Comparison of ENCODE assay signal across 20 cellular contexts in genomic region chr4:125891597-125892258, GRCh38.
DNase-seq lines count a peak whose midpoint lies in the region; ATAC-seq, FAIRE-seq and TF ChIP-seq lines count a peak whose summit lies in the region.
"Had no signal": no experiment of that assay in that cellular context is flagged by ENCODE, and none has a peak within 500 bp of the region (broad histone marks: within the 10 kb centered on the region; RNA-seq: fewer than 3 reads in every experiment).

No MANE protein-coding gene starts in this region.

- H3K9ac ChIP-seq in SK-N-SH, result no peak overlapping the region

- DNase-seq in GM03348 (ENCODE audit: low spot score) (peak; percentile 76), SK-N-SH (no peak), fibroblast of pulmonary artery (ENCODE audit: low read depth) (peak; percentile 51), small intestine (peak; percentile 0), stomach (no peak), NK-92 (lab: John Stamatoyannopoulos, UW; ENCODE audit: unreplicated experiment) (no peak), glutamatergic neuron (no peak)
- DNase-seq: activated gamma-delta T cell; caudate nucleus; CD4-positive, alpha-beta T cell; DND-41; effector memory CD4-positive, alpha-beta T cell; Kasumi-1; NCI-H1436 treated with DMSO at 0.1 percent for 48 hours; NCI-H446 treated with DMSO at 0.1 percent for 48 hours; PC-9; stimulated activated naive CD8-positive, alpha-beta T cell treated with anti-CD3 and anti-CD28 coated beads, Interleukin-15, Interleukin-2, amounts not matched to agents 100 U/mL and 50 U/mL, for 24 hours; uterus had no signal

- no peaks in the 10 kb centered on the region for H3F3A ChIP-seq in SK-N-SH (replicated peaks; ENCODE audit: insufficient read depth)

- peak; percentile 14 to 86; a peak in 3 of 4 replicates for TF ChIP-seq EP300 in SK-N-SH (IDR thresholded peaks at IDR 0.05; ENCODE audit: borderline replicate concordance in 1 of 2, low read depth in 1 of 2, low read length in 1 of 2)
- TF ChIP-seq EP300 in stomach (IDR thresholded peaks at IDR 0.05), result no peak

- WGBS in SK-N-SH (ENCODE audit: low lambda C conversion rate), result 30% methylated on average over 4 of the region's 4 CpGs
- WGBS in small intestine, 3 donors, result 46 to 51% (median 50%) methylated on average over 4 of the region's 4 CpGs
- 39 to 54% (median 49%) methylated on average over 4 of the region's 4 CpGs for WGBS in stomach, 5 donors

- H4K20me1 ChIP-seq in SK-N-SH (ENCODE audit: insufficient read depth), result no peaks in the 10 kb centered on the region

- no peaks in the 10 kb centered on the region for H3K27me3 Mint-ChIP-seq in glutamatergic neuron (ENCODE audit: unreplicated experiment)
- H3K27me3 Mint-ChIP-seq: CD4-positive, alpha-beta T cell had no signal

- H3K4me3 ChIP-seq in SK-N-SH (ENCODE audit: low read depth in 2 of 2, low read length in 1 of 2) (no peak overlapping the region), fibroblast of pulmonary artery (replicated peaks; ENCODE audit: low read depth, low read length) (no peak overlapping the region), small intestine (ENCODE audit: low read depth in 1 of 2, low read length in 2 of 2) (no peak overlapping the region), stomach (no peak overlapping the region)
- H3K4me3 ChIP-seq: PC-9, uterus had no signal

- intact Hi-C loops in stomach (cut with DNase I; ENCODE audit: low total_unique reads), result no loop called here

- no peak for TF ChIP-seq RAD21 in SK-N-SH (IDR thresholded peaks at IDR 0.05; ENCODE audit: low read length)

- H3K36me3 Mint-ChIP-seq in glutamatergic neuron (ENCODE audit: unreplicated experiment), result peaks cover 7% of the 10 kb centered on the region

- no peaks in the 10 kb centered on the region for H3K4me1 Mint-ChIP-seq in glutamatergic neuron (ENCODE audit: low read depth, unreplicated experiment)

- no peaks in the 10 kb centered on the region for H3K36me3 ChIP-seq in SK-N-SH (replicated peaks in 1 of 2; ENCODE audit: control insufficient read depth in 1 of 2, insufficient read depth in 2 of 2, low read length in 1 of 2)
- H3K36me3 ChIP-seq in small intestine (ENCODE audit: control insufficient read depth in 2 of 2, insufficient read depth in 2 of 2, low read length in 2 of 2), result no peaks in the 10 kb centered on the region
- no peaks in the 10 kb centered on the region for H3K36me3 ChIP-seq in stomach
- H3K36me3 ChIP-seq: uterus had no signal

- ATAC-seq in GM21390 (IDR thresholded peaks at IDR 0.05; ENCODE audit: unreplicated experiment), result no peak
- ATAC-seq: stimulated activated naive CD8-positive, alpha-beta T cell treated with anti-CD3 and anti-CD28 coated beads, Interleukin-15, Interleukin-2, amounts not matched to agents 100 U/mL and 50 U/mL, for 24 hours had no signal

- CTCF ChIA-PET in SK-N-SH (lab: Yijun Ruan, JAX), result no interaction called here

- no peaks in the 10 kb centered on the region for H3K9me2 ChIP-seq in SK-N-SH

- TF ChIP-seq POLR2A in stomach (IDR thresholded peaks at IDR 0.05), result no peak

- H3K4me1 ChIP-seq in SK-N-SH (ENCODE audit: control insufficient read depth in 1 of 2, insufficient read depth in 2 of 2, low read depth in 1 of 2, low read length in 1 of 2) (peaks cover 0 to 4% of the 10 kb centered on the region in 2 experiments; a peak in 1 of 4 replicates), small intestine (ENCODE audit: control insufficient read depth in 2 of 2, insufficient read depth in 1 of 2, low read depth in 1 of 2, low read length in 1 of 2) (no peaks in the 10 kb centered on the region), stomach (no peaks in the 10 kb centered on the region)
- H3K4me1 ChIP-seq: uterus had no signal

- H3K9me3 Mint-ChIP-seq in glutamatergic neuron (ENCODE audit: unreplicated experiment), result no peaks in the 10 kb centered on the region

- no peak overlapping the region for H3K4me2 ChIP-seq in SK-N-SH
- H3K4me2 ChIP-seq: PC-9 had no signal

- POLR2A ChIA-PET in SK-N-SH (lab: Yijun Ruan, JAX), result no interaction called here

- H3K27me3 ChIP-seq in SK-N-SH (ENCODE audit: insufficient read depth) (no peaks in the 10 kb centered on the region), small intestine (ENCODE audit: control insufficient read depth in 2 of 2, insufficient read depth in 2 of 2, low read length in 2 of 2) (no peaks in the 10 kb centered on the region), stomach (no peaks in the 10 kb centered on the region)
- H3K27me3 ChIP-seq: uterus had no signal

- FAIRE-seq in small intestine (lab: Jason Lieb, UNC), result no peak
- FAIRE-seq: GM12891 had no signal

- peak overlapping the region; percentile 15; the same call in 1 of the 2 replicates for H2AFZ ChIP-seq in SK-N-SH (ENCODE audit: low read depth)
- H2AFZ ChIP-seq: PC-9 had no signal

- H3K4me3 Mint-ChIP-seq in glutamatergic neuron (ENCODE audit: unreplicated experiment), result no peak overlapping the region
- H3K4me3 Mint-ChIP-seq: CD4-positive, alpha-beta T cell had no signal

- TF ChIP-seq CTCF in SK-N-SH (IDR thresholded peaks at IDR 0.05), result no peak
- TF ChIP-seq CTCF in fibroblast of pulmonary artery (IDR thresholded peaks at IDR 0.05; ENCODE audit: low read length, missing control alignments), result no peak
- TF ChIP-seq CTCF in stomach (IDR thresholded peaks at IDR 0.05), result no peak
- no peak for TF ChIP-seq CTCF in glutamatergic neuron (IDR thresholded peaks at IDR 0.05; ENCODE audit: partially characterized antibody, unreplicated experiment)

- H3K79me2 ChIP-seq in SK-N-SH (ENCODE audit: insufficient read depth), result no peaks in the 10 kb centered on the region

- H3K9me3 ChIP-seq in SK-N-SH (no peaks in the 10 kb centered on the region), small intestine (ENCODE audit: control insufficient read depth, low read depth) (no peaks in the 10 kb centered on the region), stomach (peaks cover 0 to 10% (median 0%) of the 10 kb centered on the region in 4 donors)
- H3K9me3 ChIP-seq: uterus had no signal

- no peak overlapping the region for H3K27ac Mint-ChIP-seq in glutamatergic neuron (ENCODE audit: unreplicated experiment)
- H3K27ac Mint-ChIP-seq: CD4-positive, alpha-beta T cell had no signal

- H3K27ac ChIP-seq in SK-N-SH (ENCODE audit: low read depth in 2 of 2, low read length in 1 of 2), result peak overlapping the region; percentile 39 to 67; a peak in 3 of 4 replicates
- H3K27ac ChIP-seq in small intestine (ENCODE audit: low read depth in 1 of 2, low read length in 1 of 2), result no peak overlapping the region
- H3K27ac ChIP-seq in stomach, result no peak overlapping the region
- H3K27ac ChIP-seq: PC-9, uterus had no signal

TF ChIP-seq in SK-N-SH, 30 proteins besides CTCF, POLR2A, EP300 and RAD21 (continues in another document):
- TF ChIP-seq TAF1 (IDR thresholded peaks at IDR 0.05; ENCODE audit: borderline replicate concordance, low read depth, low read length) (no peak), CHD2 (IDR thresholded peaks at IDR 0.05; ENCODE audit: low read length, partially characterized antibody) (no peak), FOXM1 (IDR thresholded peaks at IDR 0.05; ENCODE audit: low read depth) (peak; percentile 75; the same call in 1 of the 2 replicates), RFX5 (IDR thresholded peaks at IDR 0.05; ENCODE audit: low read length) (no peak), TCF12 (IDR thresholded peaks at IDR 0.05) (peak; percentile 79), TEAD4 (IDR thresholded peaks at IDR 0.05; ENCODE audit: borderline replicate concordance, insufficient read depth) (peak; percentile 83), MXI1 (IDR thresholded peaks at IDR 0.05; ENCODE audit: low read depth, low read length) (no peak), GATA2 (CRISPR knock-in tag; IDR thresholded peaks at IDR 0.05) (no peak), SMC3 (IDR thresholded peaks at IDR 0.05; ENCODE audit: low read depth, low read length) (no peak), SIN3A (IDR thresholded peaks at IDR 0.05; ENCODE audit: borderline replicate concordance, low read depth, low read length) (no peak), POLR2AphosphoS5 (IDR thresholded peaks at IDR 0.05; ENCODE audit: low read depth, low read length) (no peak), ZBTB33 (IDR thresholded peaks at IDR 0.05; ENCODE audit: borderline replicate concordance, low read depth) (no peak), YY1 (IDR thresholded peaks at IDR 0.05; ENCODE audit: low read depth) (no peak)

Comparison
In these comparisons a context has a peak if more than half of its experiments do, and no peak if none do; other contexts are left out.
1. DNase-seq: peak in GM03348 (single experiment), fibroblast of pulmonary artery (single experiment) and small intestine (single experiment); none in SK-N-SH (single experiment), stomach (single experiment), NK-92 (single experiment) and glutamatergic neuron (single experiment).
2. H3K27ac ChIP-seq: peak in SK-N-SH (2 of 2); none in small intestine (0 of 2) and stomach (0 of 5).